Comparison of ENCODE assay signal across 8 cellular contexts in the genomic region with DNA sequence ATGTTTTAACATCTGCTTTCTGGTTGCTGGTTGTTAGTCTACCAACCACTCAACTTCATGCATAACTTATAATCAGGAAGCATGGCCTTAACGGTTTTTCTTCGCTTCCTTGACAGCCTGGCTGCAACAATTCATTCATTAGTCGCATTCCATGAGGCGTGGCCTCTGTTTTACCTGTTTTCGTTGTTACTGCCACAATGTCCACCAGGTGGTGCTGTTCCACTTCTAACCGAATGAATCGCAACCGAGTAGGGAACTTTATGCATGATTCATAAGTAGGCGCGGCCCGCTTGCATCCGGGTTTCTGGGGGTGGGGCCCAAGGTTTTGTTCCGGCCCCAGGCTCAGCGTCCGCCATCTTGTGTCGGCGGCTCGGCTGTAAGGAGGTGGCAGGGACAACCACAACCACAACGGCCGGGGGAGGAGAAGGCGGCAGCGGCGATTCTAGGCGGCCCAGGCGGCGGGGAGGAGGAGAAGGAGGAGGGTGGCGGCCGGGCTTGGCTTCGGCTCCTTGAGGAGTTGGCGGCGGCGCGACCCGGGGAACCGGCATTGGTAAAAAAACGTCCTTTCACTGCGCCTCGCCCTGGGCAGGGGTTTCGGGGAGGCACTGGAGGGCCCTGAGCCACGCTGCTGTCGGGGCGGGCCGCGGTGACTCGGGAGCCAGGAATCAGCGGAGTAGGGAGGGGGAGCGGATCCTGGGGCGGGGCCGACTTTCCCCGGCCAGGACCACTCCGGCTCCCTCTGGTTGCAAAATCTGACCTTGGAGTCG. TPM values are rescaled to one million over a fixed set of nuclear protein-coding genes. Genes with fewer than 3 reads are reported as not detected.
DNase-seq lines count a peak whose midpoint lies in the region; ATAC-seq and TF ChIP-seq lines count a peak whose summit lies in the region.

A gene (plus strand): TSS at position 355 of the 767 bp plus-strand sequence. CDS start 4,974 bp downstream, outside the sequence.

- no peak within 1 kb of the TSS for H2AFZ ChIP-seq in OCI-LY1 (ENCODE audit: low read length)

- H3K9ac ChIP-seq in OCI-LY1 (ENCODE audit: low read length): peak within 1 kb of the TSS; percentile 100

- H3K27ac ChIP-seq in OCI-LY1 (ENCODE audit: low read depth, low read length, poor library complexity, severe bottlenecking): peak within 1 kb of the TSS; percentile 98

- H3K4me2 ChIP-seq in OCI-LY1 (ENCODE audit: low read length): peak within 1 kb of the TSS; percentile 99

- H3K9me3 ChIP-seq in OCI-LY1 (ENCODE audit: low read length): no peaks in the 10 kb centered on the region

- in situ Hi-C loops in endometrial microvascular endothelial cells (cut with HindIII; ENCODE audit: inconsistent ontology term, low pct_unique_long_range_greater_than_20kb, low sequenced_read_pairs): no loop called here

- peak within 1 kb of the TSS; percentile 91 for H3K4me3 ChIP-seq in OCI-LY1 (ENCODE audit: low read depth, low read length, poor library complexity, severe bottlenecking)

- H3F3A ChIP-seq in OCI-LY1 (ENCODE audit: insufficient read depth, low read length): no peaks in the 10 kb centered on the region

- peak; percentile 54 for ATAC-seq in GM21447 (IDR thresholded peaks at IDR 0.05; ENCODE audit: unreplicated experiment)

- peaks cover 38% of the 10 kb centered on the region for H3K4me1 ChIP-seq in OCI-LY1 (ENCODE audit: insufficient read depth, low read length, severe bottlenecking)

- peak; percentile 64 for TF ChIP-seq CTCF in OCI-LY1 (IDR thresholded peaks at IDR 0.05; ENCODE audit: low read length)

- H3K9me2 ChIP-seq in OCI-LY1 (ENCODE audit: low read depth, low read length): no peaks in the 10 kb centered on the region

- DNase-seq in D341Med (ENCODE audit: low spot score) (peak; percentile 84), HuH-7 (ENCODE audit: low spot score) (peak; percentile 66), midbrain (lab: John Stamatoyannopoulos, UW) (peak; percentile 99)
- DNase-seq in activated CD8-positive, alpha-beta memory T cell treated with anti-CD3 and anti-CD28 coated beads, Interleukin-2, amount 50 U/mL, for 4 hours: peak; percentile 98
- DNase-seq in stimulated activated CD8-positive, alpha-beta memory T cell treated with anti-CD3 and anti-CD28 coated beads, Interleukin-2, amount 100 ng/mL, for 1 hour (ENCODE audit: low read depth in 2 of 2): peak; percentile 85 to 96

- no peaks in the 10 kb centered on the region for H3K27me3 ChIP-seq in OCI-LY1 (ENCODE audit: insufficient read depth, low read length)

- H3K79me2 ChIP-seq in OCI-LY1 (ENCODE audit: insufficient read depth, low read length): peaks cover 38% of the 10 kb centered on the region

- no peaks in the 10 kb centered on the region for H4K20me1 ChIP-seq in OCI-LY1 (ENCODE audit: insufficient read depth, low read length)

- H3K36me3 ChIP-seq in OCI-LY1 (ENCODE audit: insufficient read depth, low read length): peaks cover 33% of the 10 kb centered on the region

RNA-seq across cellular contexts. Expression of the gene that starts here (rescaled TPM):
- 228 TPM for total RNA-seq in endometrial microvascular endothelial cells (ENCODE audit: inconsistent ontology term)

Comparison
In these comparisons a context has a peak if more than half of its experiments do, and no peak if none do; other contexts are left out.
1. Peak in every context shown above with its lines: DNase-seq, ATAC-seq, H3K4me3 ChIP-seq and H3K27ac ChIP-seq.